In genomic region chr4:1346781-1347409, GRCh38 we compare ENCODE assay signal across 1 cellular context.
TF ChIP-seq lines count a peak whose summit lies in the region.

UVSSA (plus strand) TSS chr4:1347208; CDS start chr4:1348092, 884 bp downstream.

TF ChIP-seq in HepG2, 621 proteins besides CTCF, POLR2A, EP300 and RAD21 (continued from another document and continues in another):
- peak; percentile 67 for TF ChIP-seq YEATS4 (CRISPR knock-in tag; IDR thresholded peaks at IDR 0.05; ENCODE audit: borderline replicate concordance)
- no peak; the same call in 1 of the 2 replicates for TF ChIP-seq ZSCAN25 (CRISPR knock-in tag; IDR thresholded peaks at IDR 0.05)
- no peak for TF ChIP-seq GFI1 (CRISPR knock-in tag; IDR thresholded peaks at IDR 0.05; ENCODE audit: borderline replicate concordance)
- peak; percentile 92 for TF ChIP-seq NFYB (CRISPR knock-in tag; IDR thresholded peaks at IDR 0.05)
- no peak for TF ChIP-seq SETDB1 (CRISPR knock-in tag; IDR thresholded peaks at IDR 0.05; ENCODE audit: borderline replicate concordance)
- no peak for TF ChIP-seq ZNF3 (CRISPR knock-in tag; IDR thresholded peaks at IDR 0.05)
- TF ChIP-seq ZNF101 (CRISPR knock-in tag; IDR thresholded peaks at IDR 0.05; ENCODE audit: borderline replicate concordance, low read depth): no peak
- no peak for TF ChIP-seq NR2F6 (IDR thresholded peaks at IDR 0.05)
- peak; percentile 44 for TF ChIP-seq NR2F6 (CRISPR knock-in tag; IDR thresholded peaks at IDR 0.05)
- no peak for TF ChIP-seq ZSCAN22 (CRISPR knock-in tag; IDR thresholded peaks at IDR 0.05)
- no peak for TF ChIP-seq RARG (CRISPR knock-in tag; IDR thresholded peaks at IDR 0.05; ENCODE audit: low read depth)
- TF ChIP-seq ZNF687 (CRISPR knock-in tag; IDR thresholded peaks at IDR 0.05): peak; percentile 70
- TF ChIP-seq ZNF552 (CRISPR knock-in tag; IDR thresholded peaks at IDR 0.05; ENCODE audit: borderline replicate concordance): no peak
- peak; percentile 81; the same call in 1 of the 2 replicates for TF ChIP-seq ARID4A (CRISPR knock-in tag; IDR thresholded peaks at IDR 0.05; ENCODE audit: borderline replicate concordance)
- peak; percentile 70; the same call in 1 of the 2 replicates for TF ChIP-seq SIN3A (IDR thresholded peaks at IDR 0.05; ENCODE audit: borderline replicate concordance, low read depth, low read length)
- TF ChIP-seq ZSCAN5A (CRISPR knock-in tag; IDR thresholded peaks at IDR 0.05; ENCODE audit: borderline replicate concordance): no peak
- no peak for TF ChIP-seq ZNF609 (CRISPR knock-in tag; IDR thresholded peaks at IDR 0.05; ENCODE audit: borderline replicate concordance)
- TF ChIP-seq SRF (IDR thresholded peaks at IDR 0.05; ENCODE audit: low read depth, low read length): no peak
- TF ChIP-seq LCORL (IDR thresholded peaks at IDR 0.05): no peak
- peak; percentile 15; the same call in 1 of the 2 replicates for TF ChIP-seq LCORL (CRISPR knock-in tag; IDR thresholded peaks at IDR 0.05)
- TF ChIP-seq ATF1 (CRISPR knock-in tag; IDR thresholded peaks at IDR 0.05): peak; percentile 81
- no peak for TF ChIP-seq ZFP36L2 (CRISPR knock-in tag; IDR thresholded peaks at IDR 0.05)
- TF ChIP-seq MED8 (CRISPR knock-in tag; IDR thresholded peaks at IDR 0.05; ENCODE audit: insufficient replicate concordance): no peak
- no peak for TF ChIP-seq GLMP (CRISPR knock-in tag; IDR thresholded peaks at IDR 0.05; ENCODE audit: borderline replicate concordance)
- peak; percentile 58; the same call in 1 of the 2 replicates for TF ChIP-seq PITX1 (CRISPR knock-in tag; IDR thresholded peaks at IDR 0.05)
- TF ChIP-seq ZBTB7A (CRISPR knock-in tag; IDR thresholded peaks at IDR 0.05): no peak
- no peak for TF ChIP-seq JDP2 (CRISPR knock-in tag; IDR thresholded peaks at IDR 0.05; ENCODE audit: borderline replicate concordance)
- no peak for TF ChIP-seq ZNF280D (CRISPR knock-in tag; IDR thresholded peaks at IDR 0.05)
- TF ChIP-seq NFYC (CRISPR knock-in tag; IDR thresholded peaks at IDR 0.05): peak; percentile 91
- TF ChIP-seq DZIP1 (CRISPR knock-in tag; IDR thresholded peaks at IDR 0.05): no peak
- TF ChIP-seq MEIS1 (CRISPR knock-in tag; IDR thresholded peaks at IDR 0.05; ENCODE audit: borderline replicate concordance): no peak; the same call in 1 of the 2 replicates
- peak; percentile 91 for TF ChIP-seq RAD51 (IDR thresholded peaks at IDR 0.05; ENCODE audit: borderline replicate concordance)
- no peak for TF ChIP-seq ZNF496 (CRISPR knock-in tag; IDR thresholded peaks at IDR 0.05; ENCODE audit: insufficient replicate concordance)
- no peak for TF ChIP-seq SIX1 (CRISPR knock-in tag; IDR thresholded peaks at IDR 0.05; ENCODE audit: borderline replicate concordance)
- TF ChIP-seq TCF7L2 (IDR thresholded peaks at IDR 0.05; ENCODE audit: low read depth, low read length): no peak
- TF ChIP-seq PHF8 (CRISPR knock-in tag; IDR thresholded peaks at IDR 0.05): no peak
